10 cellular contexts compared by ENCODE assay signal in genomic region chr7:130922206-130923112, GRCh38.
DNase-seq lines count a peak whose midpoint lies in the region; ATAC-seq and TF ChIP-seq lines count a peak whose summit lies in the region.
"Had no signal": no experiment of that assay in that cellular context is flagged by ENCODE, and none has a peak within 500 bp of the region (broad histone marks: within the 10 kb centered on the region; RNA-seq: fewer than 3 reads in every experiment).

No MANE protein-coding gene starts in this region.

- ATAC-seq in IMR-90 (ENCODE audit: low read depth) (no peak), HG03095 (IDR thresholded peaks at IDR 0.05; ENCODE audit: unreplicated experiment) (no peak), sciatic nerve (no peak)

- peaks cover 37% of the 10 kb centered on the region for H3K9me1 ChIP-seq in IMR-90 (ENCODE audit: insufficient read depth, low read length)

- in situ Hi-C loops in IMR-90 (cut with MboI; ENCODE audit: low sequenced_read_pairs) = no loop called here

- POLR2A ChIA-PET in IMR-90 (lab: Charles Lee; ENCODE audit: unreplicated experiment) = interaction anchor here (0.7 to 1.0 kb wide), 2 partner anchors 9 to 10 kb away, joined by 3 to 12 read pairs; no protein-coding TSS in a partner anchor

- H3K27ac ChIP-seq in IMR-90 (ENCODE audit: insufficient read depth, low read length) = peak overlapping the region; percentile 81
- peak overlapping the region; percentile 93 for H3K27ac ChIP-seq in caudate nucleus (ENCODE audit: low read depth, low read length)

- H3K27ac Mint-ChIP-seq in neural crest cell (ENCODE audit: unreplicated experiment) = peak overlapping the region; percentile 73

- peak overlapping the region; percentile 46 to 77; a peak in 3 of 4 replicates for H4K8ac ChIP-seq in IMR-90 (ENCODE audit: low read depth in 2 of 2, low read length in 2 of 2)

- H3K27me3 Mint-ChIP-seq in neural crest cell (ENCODE audit: low read depth) = no peaks in the 10 kb centered on the region

- H3K9me3 ChIP-seq in BE2C = no peaks in the 10 kb centered on the region
- H3K9me3 ChIP-seq in IMR-90 (ENCODE audit: control insufficient read depth, insufficient read depth, low read length) = no peaks in the 10 kb centered on the region
- no peaks in the 10 kb centered on the region for H3K9me3 ChIP-seq in MG63

- no TSS peak for BruUV-seq in IMR-90 (replicated peaks; lab: Mats Ljungman, UMichigan)

- intact Hi-C loops in IMR-90 (cut with micrococcal nuclease) = no loop called here
- intact Hi-C loops in sciatic nerve (cut with DNase I) = no loop called here

- H3K36me3 ChIP-seq in BE2C = no peaks in the 10 kb centered on the region
- peaks cover 8% of the 10 kb centered on the region for H3K36me3 ChIP-seq in IMR-90 (ENCODE audit: control insufficient read depth, insufficient read depth, low read length)
- peaks cover 41% of the 10 kb centered on the region for H3K36me3 ChIP-seq in MG63

- peaks cover 36% of the 10 kb centered on the region for H3K4me1 Mint-ChIP-seq in neural crest cell

- TF ChIP-seq POLR2A in IMR-90 (IDR thresholded peaks at IDR 0.05; ENCODE audit: low read depth, low read length) = no peak

- peaks cover 3% of the 10 kb centered on the region; the same call in 1 of the 2 replicates for H3K4me1 ChIP-seq in BE2C
- peaks cover 39% of the 10 kb centered on the region for H3K4me1 ChIP-seq in IMR-90 (ENCODE audit: control insufficient read depth, insufficient read depth, low read length)

- H2AFZ ChIP-seq in IMR-90 (replicated peaks; ENCODE audit: low read length, poor library complexity) = no peak overlapping the region

- H4K20me1 ChIP-seq in IMR-90 (ENCODE audit: insufficient read depth, low read length) = peaks cover 12% of the 10 kb centered on the region; the same call in 1 of the 2 replicates

- dilution Hi-C loops in IMR-90 (cut with HindIII; ENCODE audit: low sequenced_read_pairs, unreplicated experiment) = no loop called here

- H2AK9ac ChIP-seq in IMR-90 (replicated peaks; ENCODE audit: low read depth, low read length, poor library complexity) = no peak overlapping the region

- peak overlapping the region; percentile 56 for H4K5ac ChIP-seq in IMR-90 (ENCODE audit: low read depth, low read length)

- peak overlapping the region; percentile 75; the same call in 2 of the 3 replicates for H2BK15ac ChIP-seq in IMR-90 (ENCODE audit: low read depth, low read length)

- 0 out of 2 replicates have a peak overlapping the region, but pooled peaks have one; percentile 47 for H2BK20ac ChIP-seq in IMR-90 (ENCODE audit: low read depth, low read length)

- H2BK5ac ChIP-seq in IMR-90 (ENCODE audit: low read depth, low read length, poor library complexity, severe bottlenecking) = peak overlapping the region; percentile 70

- H3K4me2 ChIP-seq in IMR-90 (ENCODE audit: low read depth, low read length) = peak overlapping the region; percentile 32

- no CpG with 5 or more reads among the region's 4 CpGs for WGBS in IMR-90 (ENCODE audit: extremely low coverage in 2 of 2, insufficient read length in 1 of 2), 2 experiments

- DNase-seq in BE2C (no peak), IMR-90 (no peak), caudate nucleus (lab: John Stamatoyannopoulos, UW) (no peak), neural crest cell (ENCODE audit: low read depth, low spot score) (no peak), MG63 (no peak), sciatic nerve (ENCODE audit: low spot score) (no peak)
- no peak for DNase-seq in stimulated activated CD4-positive, alpha-beta T cell treated with anti-CD3 and anti-CD28 coated beads, Interleukin-2, amount 100 ng/mL, for 48 hours
- DNase-seq: activated CD4-positive, CD25-positive, alpha-beta regulatory T cell; NCI-H345 had no signal

- H3K9ac ChIP-seq in IMR-90 (ENCODE audit: low read depth, low read length) = peak overlapping the region; percentile 57

- no peak for TF ChIP-seq RAD21 in IMR-90 (IDR thresholded peaks at IDR 0.05; ENCODE audit: low read length)

- H3K18ac ChIP-seq in IMR-90 (ENCODE audit: low read depth, low read length) = peak overlapping the region; percentile 42

- peak overlapping the region; percentile 63 for H3K4me3 ChIP-seq in BE2C (ENCODE audit: low read depth, low read length)
- no peak overlapping the region for H3K4me3 ChIP-seq in IMR-90 (ENCODE audit: insufficient read depth, low read depth, low read length)
- H3K4me3 ChIP-seq in MG63 = no peak overlapping the region

- no peaks in the 10 kb centered on the region for H3K36me3 Mint-ChIP-seq in neural crest cell (ENCODE audit: low read depth)

- peak overlapping the region; percentile 86 for H3K4ac ChIP-seq in IMR-90 (ENCODE audit: low read depth, low read length)

- no peaks in the 10 kb centered on the region for H3K27me3 ChIP-seq in BE2C
- H3K27me3 ChIP-seq in IMR-90 (ENCODE audit: control insufficient read depth, insufficient read depth, low read length) = no peaks in the 10 kb centered on the region
- no peaks in the 10 kb centered on the region for H3K27me3 ChIP-seq in MG63

- H4K91ac ChIP-seq in IMR-90 (ENCODE audit: insufficient read depth, low read depth, low read length) = peak overlapping the region; percentile 75

- peak overlapping the region; percentile 54 for H2BK120ac ChIP-seq in IMR-90 (ENCODE audit: low read depth, low read length)

- H3K14ac ChIP-seq in IMR-90 (replicated peaks; ENCODE audit: low read depth, low read length) = peak overlapping the region; percentile 48

- TF ChIP-seq CTCF in BE2C (IDR thresholded peaks at IDR 0.05; ENCODE audit: low read depth, low read length) (no peak), IMR-90 (conservative IDR thresholded peaks at IDR 0.05; ENCODE audit: low read depth, low read length) (no peak), neural crest cell (conservative IDR thresholded peaks at IDR 0.05) (no peak)

- no peak overlapping the region for H3K4me3 Mint-ChIP-seq in neural crest cell

- H3K56ac ChIP-seq in IMR-90 (ENCODE audit: extremely low read depth, insufficient read depth, low read length) = peak overlapping the region; percentile 45; the same call in 1 of the 2 replicates

- H3K9me3 Mint-ChIP-seq in neural crest cell = no peaks in the 10 kb centered on the region

- H2AK5ac ChIP-seq in IMR-90 (ENCODE audit: low read depth, low read length) = peak overlapping the region; percentile 62

- peaks cover 15 to 66% of the 10 kb centered on the region in 2 experiments for H3K79me1 ChIP-seq in IMR-90 (ENCODE audit: low read depth in 1 of 2, low read length in 2 of 2)

- peak overlapping the region; percentile 80 for H3K23ac ChIP-seq in IMR-90 (ENCODE audit: low read depth, low read length)

- CTCF ChIA-PET in IMR-90 (lab: Yijun Ruan, JAX) = interaction anchor here (0.6 to 1.3 kb wide), 3 partner anchors 15 to 26 kb away, joined by 3 to 5 read pairs (median 3); no protein-coding TSS in a partner anchor

TF ChIP-seq in IMR-90, 13 proteins besides CTCF, POLR2A, EP300 and RAD21:
- peak; percentile 52; the same call in 1 of the 2 replicates for TF ChIP-seq CEBPB (IDR thresholded peaks at IDR 0.05; ENCODE audit: low read depth, low read length)
- no peak for TF ChIP-seq MXI1 (IDR thresholded peaks at IDR 0.05; ENCODE audit: borderline replicate concordance, low read depth, low read length)
